In genomic region chr7:26199301-26200112, GRCh38 we compare ENCODE assay signal across 8 cellular contexts. TPM values are rescaled to one million over a fixed set of nuclear protein-coding genes. Genes with fewer than 3 reads are reported as not detected.
DNase-seq lines count a peak whose midpoint lies in the region; ATAC-seq and TF ChIP-seq lines count a peak whose summit lies in the region.

No MANE protein-coding gene starts in this region.

- H3K4me2 ChIP-seq in skeletal muscle satellite cell (ENCODE audit: low read length): peak overlapping the region; percentile 83

- peak; percentile 55 for DNase-seq in AG20443 (ENCODE audit: low spot score)
- DNase-seq in T-helper 1 cell: peak; percentile 37 to 77 (median 60)
- no peak for DNase-seq in astrocyte of the cerebellum (ENCODE audit: low read depth)
- DNase-seq in iPS DF 6.9 (ENCODE audit: low read depth, low spot score): no peak
- no peak for DNase-seq in iPS-NIHi7 (ENCODE audit: extremely low spot score)

- no peaks in the 10 kb centered on the region for H3K9me3 ChIP-seq in HUES48 (ENCODE audit: control insufficient read depth, insufficient read depth, low read length)
- H3K9me3 ChIP-seq in iPS DF 6.9 (ENCODE audit: control insufficient read depth, insufficient read depth, low read length): no peaks in the 10 kb centered on the region
- no peaks in the 10 kb centered on the region for H3K9me3 ChIP-seq in skeletal muscle satellite cell (replicated peaks; ENCODE audit: low read length)

- in situ Hi-C loops in astrocyte of the cerebellum (cut with HindIII; ENCODE audit: low sequenced_read_pairs): loop anchor here (5.0 kb wide), 1 partner anchor 107 kb away; no protein-coding TSS in a partner anchor

- no peak for ATAC-seq in HG03571 (IDR thresholded peaks at IDR 0.05; ENCODE audit: unreplicated experiment)

- H3K4me3 ChIP-seq in HUES48 (ENCODE audit: low read depth, low read length): peak overlapping the region; percentile 82
- peak overlapping the region; percentile 100 for H3K4me3 ChIP-seq in astrocyte of the cerebellum (ENCODE audit: low read depth, low read length)
- peak overlapping the region; percentile 77 for H3K4me3 ChIP-seq in iPS DF 6.9 (ENCODE audit: low read length)
- peak overlapping the region; percentile 98 for H3K4me3 ChIP-seq in skeletal muscle satellite cell (ENCODE audit: low read length)

- H3K4me1 ChIP-seq in HUES48 (ENCODE audit: control insufficient read depth, insufficient read depth, low read length): peaks cover 30% of the 10 kb centered on the region; the same call in 1 of the 2 replicates
- H3K4me1 ChIP-seq in iPS DF 6.9 (ENCODE audit: control insufficient read depth, insufficient read depth, low read length): no peaks in the 10 kb centered on the region
- H3K4me1 ChIP-seq in skeletal muscle satellite cell (ENCODE audit: control insufficient read depth, insufficient read depth, low read length): peaks cover 40% of the 10 kb centered on the region

- peak overlapping the region; percentile 98 for H3K9ac ChIP-seq in HUES48 (ENCODE audit: low read depth, low read length)
- peak overlapping the region; percentile 100 for H3K9ac ChIP-seq in skeletal muscle satellite cell (ENCODE audit: low read depth, low read length)

- no peak for TF ChIP-seq CTCF in astrocyte of the cerebellum (IDR thresholded peaks at IDR 0.05; ENCODE audit: low read depth, low read length, missing control alignments)

- WGBS in iPS DF 6.9 (ENCODE audit: insufficient coverage, insufficient read length): no CpG with 5 or more reads among the region's 37 CpGs

- H3K36me3 ChIP-seq in HUES48 (ENCODE audit: control insufficient read depth, insufficient read depth, low read length) (peaks cover 68% of the 10 kb centered on the region), iPS DF 6.9 (ENCODE audit: control insufficient read depth, insufficient read depth, low read length) (peaks cover 22% of the 10 kb centered on the region; the same call in 1 of the 2 replicates), skeletal muscle satellite cell (ENCODE audit: insufficient read depth, low read length) (peaks cover 65% of the 10 kb centered on the region)

- H3K27ac ChIP-seq in HUES48 (ENCODE audit: low read depth, low read length): peak overlapping the region; percentile 98
- no peak overlapping the region for H3K27ac ChIP-seq in iPS DF 6.9 (ENCODE audit: low read length)

- H3K27me3 ChIP-seq in HUES48 (ENCODE audit: control insufficient read depth, insufficient read depth, low read length) (no peaks in the 10 kb centered on the region), iPS DF 6.9 (ENCODE audit: control insufficient read depth, insufficient read depth, low read length) (no peaks in the 10 kb centered on the region), skeletal muscle satellite cell (ENCODE audit: control insufficient read depth, insufficient read depth, low read length) (no peaks in the 10 kb centered on the region)

RNA-seq across cellular contexts. Expression of gene HNRNPA2B1, which starts 1.0 kb away (rescaled TPM):
- total RNA-seq in skeletal muscle satellite cell (2012; rRNA removed): 91.5 and 101 TPM in 2 replicates

RNA-seq across cellular contexts. Expression of gene CBX3, which starts 2.0 kb away (rescaled TPM):
- 134 and 139 TPM in 2 replicates for total RNA-seq in skeletal muscle satellite cell (2012; rRNA removed)

RNA-seq across cellular contexts. Expression of gene NFE2L3, which starts 47.5 kb away (rescaled TPM):
- total RNA-seq in skeletal muscle satellite cell (2012; rRNA removed): 0.25 and 0.44 TPM in 2 replicates

Comparison
In these comparisons a context has a peak if more than half of its experiments do, and no peak if none do; other contexts are left out.
1. DNase-seq: peak in AG20443 (single experiment) and T-helper 1 cell (5 of 5); none in astrocyte of the cerebellum (single experiment), iPS DF 6.9 (single experiment) and iPS-NIHi7 (single experiment).
2. Peak in every context shown above with its lines, with median percentiles within 50 percentile points of each other: H3K4me3 ChIP-seq.